ENCODE assay signal across 1 cellular context in the genomic region with DNA sequence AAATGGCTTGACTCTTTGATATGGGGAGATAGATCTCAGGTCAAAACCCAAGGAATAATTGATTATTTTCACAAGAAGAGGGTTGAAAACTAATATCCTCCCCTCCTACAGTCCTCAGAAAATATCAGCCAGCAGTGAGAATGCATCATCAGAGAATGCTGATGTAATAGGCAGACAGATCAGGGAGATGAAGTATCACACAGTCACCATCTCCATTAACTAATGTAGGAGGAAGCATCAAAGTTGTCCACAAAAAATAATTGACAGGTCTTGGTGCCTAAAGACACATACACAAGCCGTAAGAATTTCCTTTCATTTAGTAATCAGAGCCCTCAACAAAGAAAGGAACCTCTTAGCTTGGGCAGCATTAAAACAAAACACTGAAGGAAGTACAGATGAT.
TF ChIP-seq lines count a peak whose summit lies in the region.

No MANE protein-coding gene starts in this region.

TF ChIP-seq in GM23338, 12 proteins besides CTCF, POLR2A, EP300 and RAD21 (continued from another document):
- no peak for TF ChIP-seq ZNF462 (CRISPR knock-in tag; IDR thresholded peaks at IDR 0.05)
- TF ChIP-seq POLR2AphosphoS5 (IDR thresholded peaks at IDR 0.05; ENCODE audit: low read depth) = no peak
- TF ChIP-seq STAT1 (IDR thresholded peaks at IDR 0.05; ENCODE audit: unreplicated experiment) = no peak
- TF ChIP-seq JUNB (IDR thresholded peaks at IDR 0.05; ENCODE audit: unreplicated experiment) = no peak
- TF ChIP-seq ZNF114 (CRISPR knock-in tag; IDR thresholded peaks at IDR 0.05) = no peak
- no peak for TF ChIP-seq REST (IDR thresholded peaks at IDR 0.05; ENCODE audit: unreplicated experiment)
- TF ChIP-seq NANOG (IDR thresholded peaks at IDR 0.05; ENCODE audit: borderline replicate concordance) = no peak
TF ChIP-seq in GM23338: peak in this region for 0.
